Comparison of ENCODE assay signal across 8 cellular contexts in genomic region chr12:121917950-121918678, GRCh38. TPM values are rescaled to one million over a fixed set of nuclear protein-coding genes. Genes with fewer than 3 reads are reported as not detected.
DNase-seq lines count a peak whose midpoint lies in the region; ATAC-seq and TF ChIP-seq lines count a peak whose summit lies in the region.

Gene CFAP251 (plus strand): TSS chr12:121918592. CDS start chr12:121921306, 2,714 bp downstream.

- DNase-seq in AG08395 (ENCODE audit: low spot score) (peak; percentile 96), NCI-H748 (lab: John Stamatoyannopoulos, UW; ENCODE audit: unreplicated experiment) (peak; percentile 98), esophagus muscularis mucosa (ENCODE audit: extremely low spot score) (peak; percentile 95), naive B cell (peak; percentile 94)
- DNase-seq in activated T-cell treated with anti-CD3 and anti-CD28 coated beads, Interleukin-2, amount 50 U/mL, for 1 hour: peak; percentile 94
- peak; percentile 88 to 96 for DNase-seq in stimulated activated CD8-positive, alpha-beta memory T cell treated with anti-CD3 and anti-CD28 coated beads, Interleukin-7, amount 100 ng/mL, for 48 hours (ENCODE audit: extremely low read depth in 1 of 2, low read depth in 1 of 2)

- H3K9me3 ChIP-seq in esophagus muscularis mucosa: no peaks in the 10 kb centered on the region

- ATAC-seq in GM18909 (IDR thresholded peaks at IDR 0.05; ENCODE audit: poor library complexity, unreplicated experiment): peak; percentile 96
- peak; percentile 96 for ATAC-seq in HG03342 (IDR thresholded peaks at IDR 0.05; ENCODE audit: unreplicated experiment)
- peak; percentile 99 for ATAC-seq in naive B cell (ENCODE audit: low read depth in 2 of 2)

- no peaks in the 10 kb centered on the region for H3K9me3 Mint-ChIP-seq in naive B cell

- H3K27me3 ChIP-seq in esophagus muscularis mucosa: no peaks in the 10 kb centered on the region

- H3K4me1 Mint-ChIP-seq in naive B cell: peaks cover 11 to 13% (median 12%) of the 10 kb centered on the region in 3 donors

- H3K4me1 ChIP-seq in esophagus muscularis mucosa: peaks cover 4 to 13% (median 11%) of the 10 kb centered on the region in 4 donors

- no peaks in the 10 kb centered on the region for H3K27me3 Mint-ChIP-seq in naive B cell

- H3K4me3 Mint-ChIP-seq in naive B cell: peak within 1 kb of the TSS; percentile 71 to 91 (median 83)

- no peak for TF ChIP-seq EP300 in esophagus muscularis mucosa (IDR thresholded peaks at IDR 0.05)

- H3K27ac Mint-ChIP-seq in naive B cell: peak within 1 kb of the TSS; percentile 81 to 99 (median 96)

- H3K27ac ChIP-seq in esophagus muscularis mucosa (replicated peaks in 1 of 4): peak within 1 kb of the TSS; percentile 19 to 55 (median 48)

- peak; percentile 54 to 82 (median 61) for TF ChIP-seq CTCF in esophagus muscularis mucosa (IDR thresholded peaks at IDR 0.05)

- peaks cover 21 to 58% (median 45%) of the 10 kb centered on the region in 4 donors for H3K36me3 ChIP-seq in esophagus muscularis mucosa

- H3K4me3 ChIP-seq in esophagus muscularis mucosa: peak within 1 kb of the TSS; percentile 46 to 59 (median 50)

- H3K36me3 Mint-ChIP-seq in naive B cell: no peaks in the 10 kb centered on the region

- intact Hi-C loops in esophagus muscularis mucosa (cut with DNase I): no loop called here

- 57% methylated on average over 40 of the region's 41 CpGs for WGBS in esophagus muscularis mucosa

- no peak for TF ChIP-seq POLR2A in esophagus muscularis mucosa (IDR thresholded peaks at IDR 0.05; ENCODE audit: low read depth)

RNA-seq across cellular contexts. Expression of gene CFAP251, which starts in this region (rescaled TPM):
- 1 to 10 TPM in 1 of 4 donors, under 1 TPM in 3; 0.66 to 1.9 (median 0.87) TPM for total RNA-seq in esophagus muscularis mucosa
- polyA plus RNA-seq in naive B cell (ENCODE audit: low read depth in 6 of 6): under 1 TPM in 4 of 6 donors, not detected in 2; 0.26 to 0.91 (median 0.55) TPM

Comparison
In these comparisons a context has a peak if more than half of its experiments do, and no peak if none do; other contexts are left out.
1. Peak in every context shown above with its lines: DNase-seq, ATAC-seq, H3K4me3 ChIP-seq and H3K27ac ChIP-seq.
2. Peak in DNase-seq and ATAC-seq in naive B cell; RNA of the gene not detected or under 1 TPM.